Comparison of ENCODE assay signal across 8 cellular contexts in genomic region chr12:42129595-42130204, GRCh38. TPM values are rescaled to one million over a fixed set of nuclear protein-coding genes. Genes with fewer than 3 reads are reported as not detected.
DNase-seq lines count a peak whose midpoint lies in the region; ATAC-seq and TF ChIP-seq lines count a peak whose summit lies in the region.

No MANE protein-coding gene starts in this region.

- H3K4me1 ChIP-seq in Loucy (ENCODE audit: insufficient read depth, low read length, poor library complexity, severe bottlenecking) = peaks cover 23% of the 10 kb centered on the region
- peaks cover 10% of the 10 kb centered on the region for H3K4me1 ChIP-seq in neural progenitor cell

- H3K9me3 Mint-ChIP-seq in neural progenitor cell = peaks cover 9% of the 10 kb centered on the region
- no peaks in the 10 kb centered on the region for H3K9me3 Mint-ChIP-seq in stimulated activated naive B cell treated with anti-CD40 and anti-IgM and Interleukin-4, amounts not matched to agents 10 μg/mL and 1 μg/mL and 100 μg/mL, for 72 hours

- in situ Hi-C loops in G401 (cut with HindIII; ENCODE audit: low sequenced_read_pairs) = no loop called here

- no peak for ATAC-seq in stimulated activated naive B cell treated with anti-CD40 and anti-IgM and Interleukin-4, amounts not matched to agents 10 μg/mL and 1 μg/mL and 100 μg/mL, for 72 hours (replicated peaks)

- H3K27me3 ChIP-seq in Loucy (ENCODE audit: insufficient read depth, low read length, poor library complexity, severe bottlenecking) (no peaks in the 10 kb centered on the region), neural progenitor cell (no peaks in the 10 kb centered on the region)

- no peaks in the 10 kb centered on the region for H3K9me2 ChIP-seq in Loucy (replicated peaks; ENCODE audit: low read depth, low read length)

- H3K27ac ChIP-seq in SK-N-MC (peak overlapping the region; percentile 64), neural progenitor cell (no peak overlapping the region)

- H3F3A ChIP-seq in Loucy (ENCODE audit: low read depth) (no peaks in the 10 kb centered on the region), neural progenitor cell (ENCODE audit: low read depth) (peaks cover 10% of the 10 kb centered on the region)

- H2AFZ ChIP-seq in Loucy (ENCODE audit: low read length) (no peak overlapping the region), neural progenitor cell (replicated peaks) (no peak overlapping the region)

- H3K9ac ChIP-seq in Loucy (ENCODE audit: low read depth, low read length, poor library complexity, severe bottlenecking) (no peak overlapping the region), SK-N-MC (ENCODE audit: insufficient read length) (peak overlapping the region; percentile 32), neural progenitor cell (no peak overlapping the region)

- H3K4me2 ChIP-seq in Loucy (ENCODE audit: low read depth, low read length, poor library complexity, severe bottlenecking) = no peak overlapping the region
- H3K4me2 ChIP-seq in neural progenitor cell = no peak overlapping the region

- H3K4me1 Mint-ChIP-seq in neural progenitor cell = peaks cover 7% of the 10 kb centered on the region
- peaks cover 9 to 23% of the 10 kb centered on the region in 2 donors for H3K4me1 Mint-ChIP-seq in stimulated activated naive B cell treated with anti-CD40 and anti-IgM and Interleukin-4, amounts not matched to agents 10 μg/mL and 1 μg/mL and 100 μg/mL, for 72 hours

- H3K4me3 ChIP-seq in Loucy (ENCODE audit: low read length, poor library complexity, severe bottlenecking) = no peak overlapping the region
- peak overlapping the region; percentile 38; the same call in 1 of the 2 replicates for H3K4me3 ChIP-seq in SK-N-MC
- H3K4me3 ChIP-seq in fibroblast of mammary gland (ENCODE audit: control insufficient read depth, low read depth, low read length) = no peak overlapping the region
- H3K4me3 ChIP-seq in neural progenitor cell = no peak overlapping the region

- TF ChIP-seq CTCF in Loucy (conservative IDR thresholded peaks at IDR 0.05; ENCODE audit: low read length) = peak; percentile 76
- peak; percentile 91 for TF ChIP-seq CTCF in fibroblast of mammary gland (conservative IDR thresholded peaks at IDR 0.05; ENCODE audit: control insufficient read depth, insufficient read depth, low read depth, low read length)
- TF ChIP-seq CTCF in neural progenitor cell (IDR thresholded peaks at IDR 0.05) = peak; percentile 90

- H3K9me3 ChIP-seq in Loucy (ENCODE audit: insufficient read depth, low read depth, low read length) (no peaks in the 10 kb centered on the region), SK-N-MC (ENCODE audit: low read depth, low read length) (no peaks in the 10 kb centered on the region), neural progenitor cell (ENCODE audit: low read depth) (no peaks in the 10 kb centered on the region)

- H3K79me2 ChIP-seq in Loucy (ENCODE audit: insufficient read depth, low read length) (peaks cover 91% of the 10 kb centered on the region), neural progenitor cell (ENCODE audit: low read depth) (peaks cover 75% of the 10 kb centered on the region)

- H3K27me3 Mint-ChIP-seq in neural progenitor cell (ENCODE audit: insufficient read depth, low read depth) = no peaks in the 10 kb centered on the region
- no peaks in the 10 kb centered on the region for H3K27me3 Mint-ChIP-seq in stimulated activated naive B cell treated with anti-CD40 and anti-IgM and Interleukin-4, amounts not matched to agents 10 μg/mL and 1 μg/mL and 100 μg/mL, for 72 hours

- H4K20me1 ChIP-seq in Loucy (ENCODE audit: insufficient read depth, low read length, poor library complexity, severe bottlenecking) (peaks cover 47% of the 10 kb centered on the region), neural progenitor cell (ENCODE audit: low read depth) (peaks cover 9% of the 10 kb centered on the region)

- DNase-seq in G401 (ENCODE audit: low spot score) (peak; percentile 86), SK-N-MC (ENCODE audit: low read depth, low spot score) (peak; percentile 62), fibroblast of mammary gland (ENCODE audit: low read depth) (peak; percentile 84), neural progenitor cell (ENCODE audit: low spot score) (peak; percentile 66), KG1 (lab: John Stamatoyannopoulos, UW) (no peak)
- DNase-seq in stimulated activated naive B cell treated with anti-CD40 and anti-IgM and Interleukin-4, amounts not matched to agents 10 μg/mL and 1 μg/mL and 100 μg/mL, for 72 hours = no peak
- no peak for DNase-seq in stimulated activated CD4-positive, alpha-beta T cell treated with anti-CD3 and anti-CD28 coated beads, Interleukin-2, amount 100 ng/mL, for 48 hours

- H3K36me3 Mint-ChIP-seq in neural progenitor cell = peaks cover 7% of the 10 kb centered on the region
- peaks cover 1 to 6% of the 10 kb centered on the region in 2 donors for H3K36me3 Mint-ChIP-seq in stimulated activated naive B cell treated with anti-CD40 and anti-IgM and Interleukin-4, amounts not matched to agents 10 μg/mL and 1 μg/mL and 100 μg/mL, for 72 hours

- H3K36me3 ChIP-seq in Loucy (ENCODE audit: insufficient read depth, low read length) (no peaks in the 10 kb centered on the region), SK-N-MC (ENCODE audit: insufficient read depth, low read length) (no peaks in the 10 kb centered on the region), neural progenitor cell (no peaks in the 10 kb centered on the region)

- no peak overlapping the region for H3K4me3 Mint-ChIP-seq in neural progenitor cell
- no peak overlapping the region for H3K4me3 Mint-ChIP-seq in stimulated activated naive B cell treated with anti-CD40 and anti-IgM and Interleukin-4, amounts not matched to agents 10 μg/mL and 1 μg/mL and 100 μg/mL, for 72 hours

- no peak overlapping the region for H3K27ac Mint-ChIP-seq in neural progenitor cell
- no peak overlapping the region for H3K27ac Mint-ChIP-seq in stimulated activated naive B cell treated with anti-CD40 and anti-IgM and Interleukin-4, amounts not matched to agents 10 μg/mL and 1 μg/mL and 100 μg/mL, for 72 hours

RNA-seq across cellular contexts. Expression of gene GXYLT1, which starts 15.0 kb away (rescaled TPM):
- total RNA-seq in G401 (2014; rRNA removed; shearing (Covaris generic)) = 6.2 and 16.0 TPM in 2 replicates
- total RNA-seq in neural progenitor cell (ENCODE audit: low replicate concordance) = 16.8 and 27.5 TPM in 2 replicates

Comparison
In these comparisons a context has a peak if more than half of its experiments do, and no peak if none do; other contexts are left out.
1. DNase-seq: peak in G401 (single experiment), SK-N-MC (single experiment), fibroblast of mammary gland (single experiment) and neural progenitor cell (single experiment); none in KG1 (single experiment), stimulated activated naive B cell treated with anti-CD40 and anti-IgM and Interleukin-4, amounts not matched to agents 10 μg/mL and 1 μg/mL and 100 μg/mL, for 72 hours (single experiment) and stimulated activated CD4-positive, alpha-beta T cell treated with anti-CD3 and anti-CD28 coated beads, Interleukin-2, amount 100 ng/mL, for 48 hours (0 of 2).
2. Peak in every context shown above with its lines, with median percentiles within 50 percentile points of each other: CTCF ChIP-seq.